1 cellular context compared by ENCODE assay signal in genomic region chr20:2878515-2878914, GRCh38.
A peak's percentile ranks its signal among the peaks of the same experiment; 100 is the strongest.
TF ChIP-seq lines count a peak whose summit lies in the region.

No MANE protein-coding gene starts in this region.

TF ChIP-seq in HepG2, 621 proteins besides CTCF, POLR2A, EP300 and RAD21:
- TF ChIP-seq NFE2 (CRISPR knock-in tag; IDR thresholded peaks at IDR 0.05), result no peak
- TF ChIP-seq SP140L (CRISPR knock-in tag; IDR thresholded peaks at IDR 0.05; ENCODE audit: borderline replicate concordance), result no peak
- TF ChIP-seq ZNF501 (CRISPR knock-in tag; IDR thresholded peaks at IDR 0.05), result no peak
- peak; percentile 70 to 72 for TF ChIP-seq MAFK (conservative IDR thresholded peaks at IDR 0.05 in 1 of 2, IDR thresholded peaks at IDR 0.05 in 1 of 2; ENCODE audit: low read length in 2 of 2)
- TF ChIP-seq ZNF30 (CRISPR knock-in tag; IDR thresholded peaks at IDR 0.05), result no peak
- TF ChIP-seq MAFF (IDR thresholded peaks at IDR 0.05; ENCODE audit: low read depth, low read length), result peak; percentile 69
